In genomic region chr11:69913591-69914285, GRCh38 we compare ENCODE assay signal across 17 cellular contexts.
DNase-seq lines count a peak whose midpoint lies in the region; ATAC-seq and TF ChIP-seq lines count a peak whose summit lies in the region.
"Had no signal": no experiment of that assay in that cellular context is flagged by ENCODE, and none has a peak within 500 bp of the region (broad histone marks: within the 10 kb centered on the region; RNA-seq: fewer than 3 reads in every experiment).

No MANE protein-coding gene starts in this region.

- H3K9me3 ChIP-seq in H9 (ENCODE audit: control insufficient read depth, low read depth, low read length), result no peaks in the 10 kb centered on the region
- H3K9me3 ChIP-seq: testis had no signal

- no peaks in the 10 kb centered on the region for H3K79me2 ChIP-seq in H9 (ENCODE audit: insufficient read depth, low read length)

- no peak overlapping the region for H4K91ac ChIP-seq in H9 (ENCODE audit: insufficient read length, low read depth, low read length)

- no peak overlapping the region for H2BK5ac ChIP-seq in H9 (ENCODE audit: insufficient read length, low read length)

- no peaks in the 10 kb centered on the region for H4K20me1 ChIP-seq in H9 (ENCODE audit: control insufficient read depth, insufficient read depth, insufficient read length)

- no peak overlapping the region for H4K5ac ChIP-seq in H9 (ENCODE audit: insufficient read length, low read depth, low read length)

- H3K14ac ChIP-seq in H9 (ENCODE audit: insufficient read depth, low read length), result no peak overlapping the region

- no peaks in the 10 kb centered on the region; the same call in 1 of the 2 replicates for H3K4me1 ChIP-seq in H9 (ENCODE audit: insufficient read depth, low read length)

- no peak for ATAC-seq in HG02840 (IDR thresholded peaks at IDR 0.05; ENCODE audit: low FRiP score, unreplicated experiment)
- ATAC-seq: T-cell had no signal

- peaks cover 37% of the 10 kb centered on the region for H3K27me3 Mint-ChIP-seq in H9 (ENCODE audit: low read depth)

- H2BK12ac ChIP-seq in H9 (ENCODE audit: insufficient read length, low read depth, low read length), result no peak overlapping the region

- WGBS in H9 (ENCODE audit: extremely low coverage, insufficient read length, low lambda C conversion rate), result no CpG with 5 or more reads among the region's 12 CpGs

- H3K4me1 Mint-ChIP-seq in H9, result peaks cover 3 to 8% of the 10 kb centered on the region in 2 experiments; a peak in 3 of 4 replicates

- H3K4me3 Mint-ChIP-seq in H9, result no peak overlapping the region
- H3K4me3 Mint-ChIP-seq: activated CD4-positive, alpha-beta memory T cell treated with anti-CD3 and anti-CD28 coated beads for 36 hours; T-cell had no signal

- no peak overlapping the region for H3K56ac ChIP-seq in H9 (ENCODE audit: insufficient read length, low read depth, low read length)

- H3K23me2 ChIP-seq in H9 (ENCODE audit: insufficient read length, low read depth, low read length, poor library complexity, severe bottlenecking), result no peaks in the 10 kb centered on the region

- no peak overlapping the region for H2AK5ac ChIP-seq in H9 (ENCODE audit: insufficient read length, low read length)

- H2AFZ ChIP-seq in H9 (ENCODE audit: low read length), result no peak overlapping the region

- no peak overlapping the region for H3K27ac Mint-ChIP-seq in H9
- H3K27ac Mint-ChIP-seq: activated CD4-positive, alpha-beta memory T cell treated with anti-CD3 and anti-CD28 coated beads for 36 hours; T-cell had no signal

- no peaks in the 10 kb centered on the region; a peak in 1 of 7 replicates for H3K36me3 Mint-ChIP-seq in H9 (ENCODE audit: insufficient read depth in 1 of 3, low read depth in 3 of 3)
- H3K36me3 Mint-ChIP-seq: activated CD4-positive, alpha-beta memory T cell treated with anti-CD3 and anti-CD28 coated beads for 36 hours; T-cell had no signal

- H3K18ac ChIP-seq in H9 (ENCODE audit: insufficient read length, low read depth, low read length), result no peak overlapping the region

- H4K8ac ChIP-seq in H9 (replicated peaks; ENCODE audit: insufficient read length, low read depth, low read length), result no peak overlapping the region

- TF ChIP-seq CTCF in C4-2B (conservative IDR thresholded peaks at IDR 0.05), result no peak
- no peak for TF ChIP-seq CTCF in H9 (conservative IDR thresholded peaks at IDR 0.05)

- H2BK20ac ChIP-seq in H9 (ENCODE audit: low read depth, low read length, poor library complexity, severe bottlenecking), result no peak overlapping the region

- H3K27ac ChIP-seq in C4-2B, result peak overlapping the region; percentile 57
- no peak overlapping the region for H3K27ac ChIP-seq in H9 (ENCODE audit: insufficient read length, low read depth, low read length)
- H3K27ac ChIP-seq in epithelial cell of prostate, result peak overlapping the region; percentile 91
- H3K27ac ChIP-seq: brain microvascular endothelial cell, testis, VCaP had no signal

- H3T11ph ChIP-seq in H9 (ENCODE audit: low read length), result no peak overlapping the region

- no peak overlapping the region for H3K4me2 ChIP-seq in H9 (ENCODE audit: insufficient read depth, insufficient read length, low read length)

- peak; percentile 17 for DNase-seq in H9
- no peak for DNase-seq in epithelial cell of prostate (ENCODE audit: low read depth, low spot score)
- peak in 6 of 10 donors; percentile 5 to 62 (median 34) for DNase-seq in posterior cingulate gyrus
- DNase-seq in activated gamma-delta T cell treated with Interleukin-2 at 50 U/mL for 16 hours, result no peak
- DNase-seq in 8988T, result no peak
- DNase-seq: activated CD4-positive, alpha-beta memory T cell treated with anti-CD3 and anti-CD28 coated beads for 36 hours; activated T-cell treated with anti-CD3 and anti-CD28 coated beads, Interleukin-2, amount 50 U/mL, for 1 hour; brain microvascular endothelial cell; NCI-H1092 treated with DMSO at 0.1 percent for 48 hours; NCI-H2107; NCI-H510A treated with DMSO at 0.1 percent for 48 hours; retina had no signal

- no peaks in the 10 kb centered on the region for H3K79me1 ChIP-seq in H9 (ENCODE audit: insufficient read depth, low read depth, low read length, poor library complexity, severe bottlenecking)

- H2BK15ac ChIP-seq in H9 (ENCODE audit: low read depth, low read length), result no peak overlapping the region

- peaks cover 0 to 8% of the 10 kb centered on the region in 2 experiments; a peak in 1 of 5 replicates for H3K9me3 Mint-ChIP-seq in H9
- H3K9me3 Mint-ChIP-seq: activated CD4-positive, alpha-beta memory T cell treated with anti-CD3 and anti-CD28 coated beads for 36 hours; T-cell had no signal

- no peak overlapping the region for H3K23ac ChIP-seq in H9 (ENCODE audit: insufficient read length, low read depth, low read length)

- no peak overlapping the region for H3K4ac ChIP-seq in H9 (ENCODE audit: low read depth, low read length)

- H3K27me3 ChIP-seq in H9 (ENCODE audit: insufficient read depth, low read length), result no peaks in the 10 kb centered on the region; the same call in 1 of the 2 replicates
- H3K27me3 ChIP-seq: testis had no signal

- intact Hi-C loops in posterior cingulate gyrus (cut with DNase I), result no loop called here

- no peak overlapping the region for H3K9ac ChIP-seq in H9 (ENCODE audit: extremely low read depth, insufficient read length, low read length)

- no peak overlapping the region for H2BK120ac ChIP-seq in H9 (ENCODE audit: low read depth, low read length, poor library complexity, severe bottlenecking)

Comparison
In these comparisons a context has a peak if more than half of its experiments do, and no peak if none do; other contexts are left out.
1. DNase-seq: peak in H9 (single experiment) and posterior cingulate gyrus (6 of 10); none in epithelial cell of prostate (single experiment), activated gamma-delta T cell treated with Interleukin-2 at 50 U/mL for 16 hours (single experiment) and 8988T (single experiment).